8 cellular contexts compared by ENCODE assay signal in the genomic region with DNA sequence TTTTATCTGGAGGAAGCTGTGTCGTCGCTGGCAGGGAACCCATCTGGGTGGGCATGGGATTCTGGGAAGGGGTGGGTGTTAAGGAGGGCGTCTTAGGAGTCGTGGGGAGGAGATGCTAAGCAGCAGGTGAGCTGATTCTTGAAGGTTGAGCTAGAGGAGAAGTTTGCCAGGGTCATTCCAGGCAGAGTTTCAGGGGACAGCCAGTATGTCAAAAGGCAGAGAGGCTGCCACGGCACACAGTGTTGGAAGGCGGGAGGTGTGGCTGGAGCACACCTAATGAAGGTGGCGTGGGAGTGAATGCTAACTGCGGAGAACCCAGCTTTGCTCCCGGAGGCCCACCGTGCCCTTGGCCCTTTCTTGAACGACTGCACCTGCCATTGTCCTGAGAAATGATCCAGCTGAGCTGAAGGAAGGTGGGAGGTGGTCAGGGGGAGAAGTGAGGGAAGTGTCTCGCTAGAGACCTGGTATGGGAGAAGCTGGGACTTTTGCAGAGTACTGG. TPM values are rescaled to one million over a fixed set of nuclear protein-coding genes. Genes with fewer than 3 reads are reported as not detected.
DNase-seq lines count a peak whose midpoint lies in the region; ATAC-seq, FAIRE-seq and TF ChIP-seq lines count a peak whose summit lies in the region.

No MANE protein-coding gene starts in this region.

- H3K36me3 Mint-ChIP-seq in T-helper 2 cell treated with Interferon-gamma antibody and Interleukin-4, amounts not matched to agents 5 μg/mL and 100 μg/mL, for 36 hours (ENCODE audit: low read depth), result peaks cover 20% of the 10 kb centered on the region
- H3K36me3 Mint-ChIP-seq in activated naive CD8-positive, alpha-beta T cell treated with anti-CD3 and anti-CD28 coated beads for 36 hours, result peaks cover 15% of the 10 kb centered on the region

- H3K27ac Mint-ChIP-seq in T-helper 2 cell treated with Interferon-gamma antibody and Interleukin-4, amounts not matched to agents 5 μg/mL and 100 μg/mL, for 36 hours, result peak overlapping the region; percentile 83
- peak overlapping the region; percentile 65 for H3K27ac Mint-ChIP-seq in activated naive CD8-positive, alpha-beta T cell treated with anti-CD3 and anti-CD28 coated beads for 36 hours

- H3K27ac ChIP-seq in kidney (ENCODE audit: low read depth in 2 of 2, low read length in 2 of 2), result no peak overlapping the region
- H3K27ac ChIP-seq in subcutaneous abdominal adipose tissue (ENCODE audit: low read depth, low read length), result peak overlapping the region; percentile 41

- H3K9me3 ChIP-seq in kidney (ENCODE audit: control insufficient read depth in 1 of 2, low read length in 2 of 2), result no peaks in the 10 kb centered on the region
- H3K9me3 ChIP-seq in subcutaneous abdominal adipose tissue (ENCODE audit: control insufficient read depth in 5 of 5, low read length in 5 of 5), result no peaks in the 10 kb centered on the region

- H3K27me3 Mint-ChIP-seq in T-helper 2 cell treated with Interferon-gamma antibody and Interleukin-4, amounts not matched to agents 5 μg/mL and 100 μg/mL, for 36 hours (ENCODE audit: low read depth), result no peaks in the 10 kb centered on the region
- H3K27me3 Mint-ChIP-seq in activated naive CD8-positive, alpha-beta T cell treated with anti-CD3 and anti-CD28 coated beads for 36 hours, result no peaks in the 10 kb centered on the region

- H3K27me3 ChIP-seq in subcutaneous abdominal adipose tissue (ENCODE audit: control insufficient read depth in 5 of 5, insufficient read depth in 4 of 5, low read length in 5 of 5), result no peaks in the 10 kb centered on the region

- FAIRE-seq in kidney (lab: Jason Lieb, UNC), result no peak

- intact Hi-C loops in kidney (cut with DNase I) (no loop called here), sciatic nerve (cut with DNase I) (no loop called here)

- peak overlapping the region in 1 of 2 donors; percentile 77 for H3K9ac ChIP-seq in kidney (ENCODE audit: low read length in 2 of 2)
- peak overlapping the region in 3 of 5 donors; percentile 74 to 82 (median 81) for H3K9ac ChIP-seq in subcutaneous abdominal adipose tissue (ENCODE audit: low read length in 5 of 5)

- TF ChIP-seq CTCF in kidney (IDR thresholded peaks at IDR 0.05; ENCODE audit: borderline replicate concordance, extremely low read depth, insufficient read depth), result no peak

- H3K4me1 ChIP-seq in kidney (ENCODE audit: control insufficient read depth in 1 of 2, insufficient read depth in 1 of 2, low read depth in 1 of 2, low read length in 2 of 2) (peaks cover 7 to 10% of the 10 kb centered on the region in 2 donors), subcutaneous abdominal adipose tissue (ENCODE audit: control insufficient read depth in 5 of 5, insufficient read depth in 5 of 5, low read length in 5 of 5) (peaks cover 0 to 23% (median 21%) of the 10 kb centered on the region in 5 donors)

- peak overlapping the region; percentile 66 to 69 for H3K4me3 ChIP-seq in kidney (ENCODE audit: low read length in 2 of 2)
- peak overlapping the region; percentile 45 to 82 (median 72) for H3K4me3 ChIP-seq in subcutaneous abdominal adipose tissue (ENCODE audit: low read depth in 1 of 5, low read length in 5 of 5)

- peak overlapping the region; percentile 82 for H3K4me3 Mint-ChIP-seq in T-helper 2 cell treated with Interferon-gamma antibody and Interleukin-4, amounts not matched to agents 5 μg/mL and 100 μg/mL, for 36 hours
- H3K4me3 Mint-ChIP-seq in activated naive CD8-positive, alpha-beta T cell treated with anti-CD3 and anti-CD28 coated beads for 36 hours, result peak overlapping the region; percentile 91

- H3K36me3 ChIP-seq in kidney (ENCODE audit: control insufficient read depth in 1 of 2, insufficient read depth in 2 of 2, low read length in 2 of 2) (no peaks in the 10 kb centered on the region), subcutaneous abdominal adipose tissue (ENCODE audit: control insufficient read depth in 5 of 5, insufficient read depth in 5 of 5, low read length in 5 of 5) (no peaks in the 10 kb centered on the region)

- no peak for DNase-seq in T-helper 2 cell treated with Interferon-gamma antibody and Interleukin-4, amounts not matched to agents 5 μg/mL and 100 μg/mL, for 36 hours (ENCODE audit: low spot score)
- no peak for DNase-seq in T-helper 2 cell
- no peak for DNase-seq in activated naive CD8-positive, alpha-beta T cell treated with anti-CD3 and anti-CD28 coated beads for 36 hours
- no peak for DNase-seq in kidney
- no peak for DNase-seq in sciatic nerve (ENCODE audit: low spot score)
- DNase-seq in NCI-H526 (lab: John Stamatoyannopoulos, UW), result no peak

- H3K4me1 Mint-ChIP-seq in T-helper 2 cell treated with Interferon-gamma antibody and Interleukin-4, amounts not matched to agents 5 μg/mL and 100 μg/mL, for 36 hours (ENCODE audit: low read depth), result peaks cover 50% of the 10 kb centered on the region
- H3K4me1 Mint-ChIP-seq in activated naive CD8-positive, alpha-beta T cell treated with anti-CD3 and anti-CD28 coated beads for 36 hours, result peaks cover 58% of the 10 kb centered on the region

- H3K9me3 Mint-ChIP-seq in T-helper 2 cell treated with Interferon-gamma antibody and Interleukin-4, amounts not matched to agents 5 μg/mL and 100 μg/mL, for 36 hours, result no peaks in the 10 kb centered on the region
- H3K9me3 Mint-ChIP-seq in activated naive CD8-positive, alpha-beta T cell treated with anti-CD3 and anti-CD28 coated beads for 36 hours, result no peaks in the 10 kb centered on the region

- ATAC-seq in HG02588 (IDR thresholded peaks at IDR 0.05; ENCODE audit: unreplicated experiment), result no peak
- no peak for ATAC-seq in sciatic nerve

RNA-seq across cellular contexts. Expression of gene FAM118A, which starts 1.3 kb away (rescaled TPM):
- 10 to 100 TPM; 25.4 to 26.4 TPM for total RNA-seq in activated naive CD8-positive, alpha-beta T cell treated with anti-CD3 and anti-CD28 coated beads for 36 hours
- total RNA-seq in kidney (13.0 TPM), sciatic nerve (44.9 TPM)
- 5.7 TPM for polyA plus RNA-seq in kidney (ENCODE audit: insufficient read depth, low read depth, low replicate concordance)

RNA-seq across cellular contexts. Expression of gene UPK3A, which starts 26.3 kb away (rescaled TPM):
- total RNA-seq in activated naive CD8-positive, alpha-beta T cell treated with anti-CD3 and anti-CD28 coated beads for 36 hours, result not detected
- total RNA-seq in kidney, result not detected
- polyA plus RNA-seq in kidney (ENCODE audit: insufficient read depth, low read depth, low replicate concordance), result not detected
- not detected for total RNA-seq in sciatic nerve
